Comparison of ENCODE assay signal across 8 cellular contexts in the genomic region with DNA sequence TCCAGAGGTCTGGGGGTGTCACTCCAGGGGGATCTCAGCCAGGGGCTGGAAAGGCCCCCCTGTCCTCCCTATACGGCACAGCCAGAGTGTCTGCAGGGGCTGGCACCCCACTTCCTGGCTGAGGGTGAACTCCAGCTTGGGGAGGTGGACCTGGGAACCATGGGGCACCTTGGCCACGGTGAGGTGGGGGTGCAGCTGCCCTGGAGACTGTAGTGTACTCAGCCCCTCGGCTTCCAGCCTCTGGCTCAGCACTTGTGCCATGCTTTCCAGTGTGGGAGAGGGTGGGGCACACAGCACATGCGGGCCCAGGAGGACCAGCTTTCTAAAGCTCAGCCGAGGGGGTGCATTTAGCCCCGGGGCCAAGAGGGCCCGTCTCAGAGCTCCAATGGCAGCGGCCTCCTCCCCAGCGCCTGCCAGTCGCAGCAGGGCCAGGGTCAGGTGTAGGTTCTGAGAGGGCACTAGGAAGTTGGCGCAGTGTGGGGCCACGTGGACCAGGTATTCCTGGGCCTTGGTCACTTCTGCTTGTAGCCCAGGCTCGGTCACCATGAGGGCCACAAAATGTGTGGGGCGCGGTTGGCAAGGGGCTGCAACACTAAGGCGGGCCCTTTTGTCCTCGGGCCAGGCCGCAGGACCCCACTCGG. TPM values are rescaled to one million over a fixed set of nuclear protein-coding genes. Genes with fewer than 3 reads are reported as not detected.
DNase-seq lines count a peak whose midpoint lies in the region; ATAC-seq and TF ChIP-seq lines count a peak whose summit lies in the region.

No MANE protein-coding gene starts in this region.

- H3K4me3 ChIP-seq in right lobe of liver (peak overlapping the region; percentile 42 to 72 (median 66)), upper lobe of left lung (peak overlapping the region; percentile 65 to 83 (median 82))

- 20% methylated on average over 1 of the region's 19 CpGs for WGBS in right lobe of liver (ENCODE audit: insufficient coverage, low coverage, low lambda C conversion rate, missing lambda C conversion rate)
- whole genome bisulfite sequencing in upper lobe of left lung, 2 donors = 50 to 83% methylated on average over 1 to 12 of the region's 19 CpGs

- H3K4me3 Mint-ChIP-seq in activated naive CD4-positive, alpha-beta T cell treated with anti-CD3 and anti-CD28 coated beads, Interleukin-2, amount 10 ng/mL, durations not matched to agents 7 days and 5 days = peak overlapping the region; percentile 66

- intact Hi-C loops in right lobe of liver (cut with DNase I) = no loop called here

- TF ChIP-seq EP300 in upper lobe of left lung (IDR thresholded peaks at IDR 0.05) = no peak

- no peaks in the 10 kb centered on the region for H3K9me3 Mint-ChIP-seq in activated naive CD4-positive, alpha-beta T cell treated with anti-CD3 and anti-CD28 coated beads, Interleukin-2, amount 10 ng/mL, durations not matched to agents 7 days and 5 days

- no peak for ATAC-seq in right lobe of liver
- ATAC-seq in upper lobe of left lung (ENCODE audit: low FRiP score in 2 of 2) = no peak

- H3K4me1 ChIP-seq in right lobe of liver = peaks cover 0 to 12% (median 5%) of the 10 kb centered on the region in 4 donors
- H3K4me1 ChIP-seq in upper lobe of left lung = peaks cover 29 to 61% (median 36%) of the 10 kb centered on the region in 4 donors

- CTCF ChIA-PET in activated naive CD4-positive, alpha-beta T cell treated with anti-CD3 and anti-CD28 coated beads, Interleukin-2, amount 10 ng/mL, durations not matched to agents 7 days and 5 days (lab: Charles Lee) = interaction anchor here (1.8 kb wide), 1 partner anchor 8 kb away, joined by 6 read pairs; no protein-coding TSS in a partner anchor

- peaks cover 25% of the 10 kb centered on the region for H3K27me3 Mint-ChIP-seq in activated naive CD4-positive, alpha-beta T cell treated with anti-CD3 and anti-CD28 coated beads, Interleukin-2, amount 10 ng/mL, durations not matched to agents 7 days and 5 days

- DNase-seq in activated naive CD4-positive, alpha-beta T cell treated with anti-CD3 and anti-CD28 coated beads, Interleukin-2, amount 10 ng/mL, durations not matched to agents 7 days and 5 days = no peak
- no peak for DNase-seq in activated naive CD4-positive, alpha-beta T cell (lab: John Stamatoyannopoulos, UW)
- peak in 1 of 3 donors; percentile 63 for DNase-seq in right lobe of liver
- DNase-seq in upper lobe of left lung = no peak
- DNase-seq in C1 segment of cervical spinal cord (lab: John Stamatoyannopoulos, UW) = no peak
- no peak for DNase-seq in NCI-H1105 treated with DMSO at 0.1 percent for 48 hours (lab: John Stamatoyannopoulos, UW)
- no peak for DNase-seq in nucleus accumbens (lab: John Stamatoyannopoulos, UW)

- TF ChIP-seq POLR2A in right lobe of liver (IDR thresholded peaks at IDR 0.05) (no peak), upper lobe of left lung (IDR thresholded peaks at IDR 0.05) (no peak)

- peaks cover 37% of the 10 kb centered on the region for H3K4me1 Mint-ChIP-seq in activated naive CD4-positive, alpha-beta T cell treated with anti-CD3 and anti-CD28 coated beads, Interleukin-2, amount 10 ng/mL, durations not matched to agents 7 days and 5 days

- TF ChIP-seq CTCF in right lobe of liver (IDR thresholded peaks at IDR 0.05) (no peak), upper lobe of left lung (IDR thresholded peaks at IDR 0.05) (no peak)

- no peaks in the 10 kb centered on the region for H3K9me3 ChIP-seq in right lobe of liver
- no peaks in the 10 kb centered on the region for H3K9me3 ChIP-seq in upper lobe of left lung

- H3K36me3 Mint-ChIP-seq in activated naive CD4-positive, alpha-beta T cell treated with anti-CD3 and anti-CD28 coated beads, Interleukin-2, amount 10 ng/mL, durations not matched to agents 7 days and 5 days = peaks cover 30% of the 10 kb centered on the region

- H3K27ac ChIP-seq in angular gyrus (ENCODE audit: low read depth, low read length) (peak overlapping the region; percentile 79), right lobe of liver (peak overlapping the region in 2 of 3 donors; percentile 91 to 95), upper lobe of left lung (peak overlapping the region; percentile 97 to 99 (median 98))

- peak overlapping the region; percentile 86 for H3K27ac Mint-ChIP-seq in activated naive CD4-positive, alpha-beta T cell treated with anti-CD3 and anti-CD28 coated beads, Interleukin-2, amount 10 ng/mL, durations not matched to agents 7 days and 5 days

- peaks cover 16 to 49% (median 28%) of the 10 kb centered on the region in 4 donors for H3K36me3 ChIP-seq in right lobe of liver
- H3K36me3 ChIP-seq in upper lobe of left lung = peaks cover 38 to 52% (median 51%) of the 10 kb centered on the region in 4 donors

- H3K27me3 ChIP-seq in right lobe of liver = no peaks in the 10 kb centered on the region
- no peaks in the 10 kb centered on the region for H3K27me3 ChIP-seq in upper lobe of left lung

RNA-seq across cellular contexts. Expression of a gene that starts 1.4 kb away (rescaled TPM):
- total RNA-seq in right lobe of liver (1 to 10 TPM; 1.5 to 5.7 (median 3.3) TPM), upper lobe of left lung (10 to 100 TPM in 2 of 6 donors, 1 to 10 TPM in 4; 3.3 to 12.6 (median 9.1) TPM)

RNA-seq across cellular contexts. Expression of a gene that starts 10.9 kb away (rescaled TPM):
- total RNA-seq in right lobe of liver (1 to 10 TPM; 1.3 to 3.7 (median 2.0) TPM), upper lobe of left lung (10 to 100 TPM; 11.1 to 40.4 (median 20.6) TPM)

RNA-seq across cellular contexts. Expression of a gene that starts 13.2 kb away (rescaled TPM):
- 10 to 100 TPM; 29.8 to 66.3 (median 41.1) TPM for total RNA-seq in right lobe of liver
- 1,000 to 10,000 TPM in 1 of 6 donors, 100 to 1,000 TPM in 4, 10 to 100 TPM in 1; 72.2 to 1,027 (median 188) TPM for total RNA-seq in upper lobe of left lung

RNA-seq across cellular contexts. Expression of a gene that starts 40.4 kb away (rescaled TPM):
- total RNA-seq in right lobe of liver (under 1 TPM in 1 of 6 experiments, not detected in 5; 0.38 TPM), upper lobe of left lung (not detected)

RNA-seq across cellular contexts. Expression of a gene that starts 46.9 kb away (rescaled TPM):
- total RNA-seq in right lobe of liver (under 1 TPM in 5 of 6 experiments, not detected in 1; 0.30 to 0.93 (median 0.35) TPM), upper lobe of left lung (not detected)
